In the genomic region with DNA sequence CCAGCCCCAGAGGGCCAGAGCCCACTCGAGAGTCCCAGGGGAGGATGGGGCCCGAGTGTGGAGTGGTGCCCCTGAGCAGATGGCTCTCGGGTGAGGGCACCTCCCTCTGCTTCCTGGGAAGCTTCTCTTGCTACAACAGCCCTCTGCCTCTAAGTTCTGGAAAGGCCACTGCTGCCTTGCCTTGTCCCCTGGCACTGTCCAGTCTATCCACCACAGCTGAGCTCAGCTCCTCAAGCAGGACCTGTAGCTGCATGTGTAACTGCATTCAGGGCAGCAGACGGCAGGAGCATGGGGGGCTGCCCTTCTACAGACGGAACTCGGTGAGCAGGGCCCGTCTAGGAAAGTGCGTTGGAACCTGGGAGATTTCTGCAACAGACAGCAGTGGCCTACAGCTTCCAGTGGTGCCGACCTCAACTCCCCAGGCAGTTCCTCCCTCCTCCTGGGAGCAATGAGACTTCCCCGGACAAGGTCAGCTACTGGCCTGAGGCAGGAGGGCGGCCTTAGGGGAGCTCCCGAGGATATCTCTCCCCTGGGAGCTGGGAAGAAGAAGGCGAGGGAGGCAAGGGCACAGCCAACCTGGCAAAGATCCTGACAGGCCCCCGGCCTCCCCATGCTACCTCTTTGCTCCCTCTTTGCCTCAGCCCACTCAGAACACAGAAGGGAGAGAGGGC, we compare ENCODE assay signal across 12 cellular contexts.
DNase-seq lines count a peak whose midpoint lies in the region; ATAC-seq and TF ChIP-seq lines count a peak whose summit lies in the region.
"Had no signal": no experiment of that assay in that cellular context is flagged by ENCODE, and none has a peak within 500 bp of the region (broad histone marks: within the 10 kb centered on the region; RNA-seq: fewer than 3 reads in every experiment).

No MANE protein-coding gene starts in this region.

- POLR2A ChIA-PET in A673 (lab: Charles Lee; ENCODE audit: low non-redundant PET): no interaction called here

- peak overlapping the region; percentile 47 for H3K27ac ChIP-seq in A673 (ENCODE audit: low read depth, low read length, poor library complexity, severe bottlenecking)
- H3K27ac ChIP-seq in adrenal gland: peak overlapping the region; percentile 24 to 87 (median 66)
- peak overlapping the region; percentile 16 for H3K27ac ChIP-seq in mesodermal cell (ENCODE audit: low read depth, low read length, severe bottlenecking)
- H3K27ac ChIP-seq: foreskin keratinocyte had no signal

- no TSS peak for BruUV-seq in A673 (replicated peaks; lab: Mats Ljungman, UMichigan)

- peak in 1 of 2 donors; percentile 17 for TF ChIP-seq POLR2A in adrenal gland (IDR thresholded peaks at IDR 0.05)

- no peak for DNase-seq in A673 (ENCODE audit: low spot score)
- peak in 5 of 7 donors; percentile 69 to 78 (median 74) for DNase-seq in adrenal gland
- no peak for DNase-seq in OCI-M2 (lab: John Stamatoyannopoulos, UW; ENCODE audit: unreplicated experiment)
- no peak for DNase-seq in HuH-7.5 (ENCODE audit: low spot score)
- no peak for DNase-seq in GM19240 (ENCODE audit: insufficient read length, low spot score)
- no peak for DNase-seq in stimulated activated CD4-positive, alpha-beta T cell treated with anti-CD3 and anti-CD28 coated beads, Interleukin-4, amount 100 ng/mL, for 1 hour
- DNase-seq: cortex of kidney; NK-92 treated with Interleukin-12 subunit alpha and Interleukin-12 subunit beta, amount 100 ng/mL, for 24 hours had no signal

- no peaks in the 10 kb centered on the region for H3K9me3 ChIP-seq in A673 (ENCODE audit: low read depth, low read length, poor library complexity, severe bottlenecking)
- H3K9me3 ChIP-seq in adrenal gland (replicated peaks in 1 of 3): no peaks in the 10 kb centered on the region
- no peaks in the 10 kb centered on the region for H3K9me3 ChIP-seq in mesodermal cell (ENCODE audit: control insufficient read depth, low read length)
- H3K9me3 ChIP-seq: BE2C had no signal

- ATAC-seq in GM21723 (IDR thresholded peaks at IDR 0.05; ENCODE audit: unreplicated experiment): peak; percentile 21

- no peak overlapping the region for H3K4me3 ChIP-seq in A673 (ENCODE audit: low read depth, low read length, poor library complexity, severe bottlenecking)
- H3K4me3 ChIP-seq in adrenal gland: no peak overlapping the region
- H3K4me3 ChIP-seq in mesodermal cell (ENCODE audit: extremely low read depth, insufficient read depth, low read length, poor library complexity, severe bottlenecking): no peak overlapping the region

- no peak for TF ChIP-seq CTCF in A673 (conservative IDR thresholded peaks at IDR 0.05; ENCODE audit: low read depth, low read length)
- no peak for TF ChIP-seq CTCF in adrenal gland (IDR thresholded peaks at IDR 0.05)

- CTCF ChIA-PET in A673 (lab: Charles Lee): interaction anchor here (1.8 kb wide), 1 partner anchor 137 kb away, joined by 4 read pairs; no protein-coding TSS in a partner anchor

- H3K27me3 ChIP-seq in A673 (replicated peaks; ENCODE audit: insufficient read depth, low read depth, low read length, poor library complexity): no peaks in the 10 kb centered on the region
- no peaks in the 10 kb centered on the region for H3K27me3 ChIP-seq in adrenal gland
- H3K27me3 ChIP-seq: BE2C, foreskin keratinocyte had no signal

- 44 to 49% (median 46%) methylated on average over 4 to 14 of the region's 14 CpGs for WGBS in adrenal gland, 4 donors
- WGBS in mesodermal cell (ENCODE audit: insufficient coverage in 2 of 2), 2 experiments: 76 to 80% methylated on average over 8 to 10 of the region's 14 CpGs

- intact Hi-C loops in A673 (cut with micrococcal nuclease; ENCODE audit: unreplicated experiment): loop anchor here (2.0 to 10.0 kb wide), 2 partner anchors 191 to 673 kb away; a partner anchor contains a TSS
- intact Hi-C loops in adrenal gland (cut with DNase I): no loop called here

- no peaks in the 10 kb centered on the region for H3K36me3 ChIP-seq in A673 (ENCODE audit: insufficient read depth, low read length, poor library complexity, severe bottlenecking)
- peaks cover 0 to 70% of the 10 kb centered on the region in 2 donors for H3K36me3 ChIP-seq in adrenal gland (replicated peaks in 1 of 2)
- H3K36me3 ChIP-seq in mesodermal cell (ENCODE audit: control insufficient read depth, insufficient read depth, low read length): peaks cover 89% of the 10 kb centered on the region

- H3K4me1 ChIP-seq in A673 (ENCODE audit: insufficient read depth, low read length, poor library complexity, severe bottlenecking) (peaks cover 28% of the 10 kb centered on the region), adrenal gland (replicated peaks in 1 of 2) (peaks cover 9 to 60% of the 10 kb centered on the region in 2 donors), mesodermal cell (ENCODE audit: control insufficient read depth, insufficient read depth, low read length, poor library complexity, severe bottlenecking) (peaks cover 15% of the 10 kb centered on the region)
- H3K4me1 ChIP-seq: foreskin keratinocyte had no signal

Comparison
In these comparisons a context has a peak if more than half of its experiments do, and no peak if none do; other contexts are left out.
1. DNase-seq: peak in adrenal gland (5 of 7); none in A673 (single experiment), OCI-M2 (single experiment), HuH-7.5 (single experiment), GM19240 (single experiment) and stimulated activated CD4-positive, alpha-beta T cell treated with anti-CD3 and anti-CD28 coated beads, Interleukin-4, amount 100 ng/mL, for 1 hour (single experiment).
2. H3K27ac ChIP-seq: peak in every context shown above with its lines; median percentile 66 in adrenal gland; 47 in A673; 16 in mesodermal cell.